21 cellular contexts compared by ENCODE assay signal in the genomic region with DNA sequence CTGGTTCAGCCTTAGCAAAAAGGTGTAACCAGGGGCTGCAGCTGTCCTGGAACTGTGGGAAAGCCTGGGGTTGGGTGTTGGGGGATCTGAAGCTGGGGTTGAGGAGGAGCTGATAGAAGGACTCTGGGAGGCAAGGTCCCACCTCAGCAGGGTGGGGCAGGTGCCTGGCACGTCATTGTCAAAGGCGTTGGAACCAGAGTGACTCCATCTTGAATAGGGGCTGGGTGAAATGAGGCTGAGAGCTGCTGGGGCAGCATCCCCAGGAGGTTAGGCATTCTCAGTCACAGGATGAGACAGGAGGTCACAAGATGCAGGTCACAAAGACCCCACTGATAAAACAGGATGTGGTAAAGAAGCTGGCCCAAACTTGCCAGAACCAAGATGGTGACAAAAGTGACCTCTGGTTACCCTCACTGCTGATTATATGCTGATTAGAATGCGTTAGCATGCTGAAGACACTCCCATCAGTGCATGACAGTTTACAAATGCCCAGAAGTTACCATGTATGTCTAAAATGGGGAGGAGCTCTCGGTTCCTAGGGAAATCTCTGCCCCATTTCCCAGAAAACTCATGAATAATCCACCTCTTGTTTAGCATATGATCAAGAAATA.
"Had no signal": no experiment of that assay in that cellular context is flagged by ENCODE, and none has a peak within 500 bp of the region (broad histone marks: within the 10 kb centered on the region; RNA-seq: fewer than 3 reads in every experiment).

No MANE protein-coding gene starts in this region.

- H3K36me3 ChIP-seq: left lung, neutrophil, ovary, prostate gland, thoracic aorta, vagina had no signal

- H3K27ac ChIP-seq: hepatocyte, left lung, neutrophil, ovary, prostate gland, thoracic aorta, vagina had no signal

- H3K27me3 ChIP-seq: hepatocyte, left lung, neutrophil, ovary, vagina had no signal

- ATAC-seq: left lung had no signal

- H3K9me3 ChIP-seq: neutrophil, prostate gland, vagina had no signal

- H3K4me2 ChIP-seq: hepatocyte had no signal

- H3K4me3 ChIP-seq: hepatocyte, left lung, ovary, prostate gland, thoracic aorta, vagina had no signal

- H2AFZ ChIP-seq: hepatocyte had no signal

- H3K79me2 ChIP-seq: hepatocyte had no signal

- FAIRE-seq: frontal cortex had no signal

- H3K4me1 ChIP-seq: left lung, prostate gland, vagina had no signal

- DNase-seq: activated B cell treated with CpG ODN at 0.5 μM for 24 hours; activated CD4-positive, alpha-beta memory T cell treated with anti-CD3 and anti-CD28 coated beads for 36 hours; activated CD4-positive, alpha-beta T cell treated with anti-CD3 and anti-CD28 coated beads for 4 hours; activated gamma-delta T cell treated with Interleukin-2 at 50 U/mL for 16 hours; activated T-cell treated with anti-CD3 and anti-CD28 coated beads for 4 hours; anterior cingulate cortex; effector CD4-positive, alpha-beta T cell; glutamatergic neuron; kidney glomerular epithelial cell; left lung; mammary epithelial cell; ovary; stimulated activated CD4-positive, alpha-beta T cell treated with anti-CD3 and anti-CD28 coated beads, Interleukin-2, amount 100 ng/mL, for 48 hours; stimulated activated naive CD4-positive, alpha-beta T cell; T-helper 9 cell had no signal
